7 cellular contexts compared by ENCODE assay signal in genomic region chr19:55461974-55462628, GRCh38. TPM values are rescaled to one million over a fixed set of nuclear protein-coding genes. Genes with fewer than 3 reads are reported as not detected.
DNase-seq lines count a peak whose midpoint lies in the region; TF ChIP-seq lines count a peak whose summit lies in the region.

No MANE protein-coding gene starts in this region.

- intact Hi-C loops in colonic mucosa (cut with DNase I), result no loop called here

- no peaks in the 10 kb centered on the region for H3K4me1 ChIP-seq in colonic mucosa
- H3K4me1 ChIP-seq in muscle layer of duodenum (ENCODE audit: control insufficient read depth in 1 of 2, insufficient read depth in 2 of 2, low read length in 2 of 2), result peaks cover 5 to 25% of the 10 kb centered on the region in 2 donors

- H3K27me3 ChIP-seq in colonic mucosa (no peaks in the 10 kb centered on the region), muscle layer of duodenum (ENCODE audit: low read depth, low read length) (no peaks in the 10 kb centered on the region)

- H3K36me3 ChIP-seq in colonic mucosa (no peaks in the 10 kb centered on the region), muscle layer of duodenum (ENCODE audit: control insufficient read depth in 1 of 2, insufficient read depth in 2 of 2, low read length in 2 of 2) (no peaks in the 10 kb centered on the region)

- H3K27ac ChIP-seq in colonic mucosa (peak overlapping the region; percentile 87), muscle layer of duodenum (ENCODE audit: low read length) (peak overlapping the region; percentile 79)

- peak overlapping the region; percentile 77 to 82 for H3K9ac ChIP-seq in colonic mucosa (ENCODE audit: low read depth in 2 of 2, low read length in 2 of 2)

- H3K4me3 ChIP-seq in GM12864 (ENCODE audit: low read depth, low read length) (peak overlapping the region; percentile 85), colonic mucosa (peak overlapping the region; percentile 78), muscle layer of duodenum (ENCODE audit: low read depth in 1 of 2, low read length in 2 of 2) (peak overlapping the region; percentile 70 to 93)

- TF ChIP-seq CTCF in GM12864 (IDR thresholded peaks at IDR 0.05; ENCODE audit: low read depth, low read length, missing control alignments), result no peak
- TF ChIP-seq CTCF in colonic mucosa (IDR thresholded peaks at IDR 0.05), result no peak

- H3K9me3 ChIP-seq in colonic mucosa (no peaks in the 10 kb centered on the region), muscle layer of duodenum (ENCODE audit: control insufficient read depth in 1 of 2, low read length in 2 of 2) (no peaks in the 10 kb centered on the region)

- DNase-seq in GM12864 (ENCODE audit: low read depth) (no peak), NCI-H69 (lab: John Stamatoyannopoulos, UW) (peak; percentile 70), colonic mucosa (no peak), SW480 (ENCODE audit: low spot score) (no peak), NCI-H2029 treated with DMSO at 0.1 percent for 48 hours (lab: John Stamatoyannopoulos, UW) (no peak)
- no peak for DNase-seq in activated effector memory CD4-positive, alpha-beta T cell treated with anti-CD3 and anti-CD28 coated beads, Interleukin-2, amount 50 U/mL, for 16 hours

RNA-seq across cellular contexts. Expression of gene ISOC2, which starts 0.7 kb away (rescaled TPM):
- total RNA-seq in colonic mucosa, result 100 to 1,000 TPM in 1 of 2 donors, 10 to 100 TPM in 1; 89.8 to 132 TPM

RNA-seq across cellular contexts. Expression of gene C19orf85, which starts 2.5 kb away (rescaled TPM):
- total RNA-seq in colonic mucosa, result not detected

RNA-seq across cellular contexts. Expression of gene ZNF628, which starts 14.3 kb away (rescaled TPM):
- total RNA-seq in colonic mucosa, result 1 to 10 TPM; 8.6 to 8.9 TPM

RNA-seq across cellular contexts. Expression of gene SHISA7, which starts 19.0 kb away (rescaled TPM):
- not detected for total RNA-seq in colonic mucosa

RNA-seq across cellular contexts. Expression of gene NAT14, which starts 22.9 kb away (rescaled TPM):
- 1 to 10 TPM; 4.9 to 7.7 TPM for total RNA-seq in colonic mucosa
